In the genomic region with DNA sequence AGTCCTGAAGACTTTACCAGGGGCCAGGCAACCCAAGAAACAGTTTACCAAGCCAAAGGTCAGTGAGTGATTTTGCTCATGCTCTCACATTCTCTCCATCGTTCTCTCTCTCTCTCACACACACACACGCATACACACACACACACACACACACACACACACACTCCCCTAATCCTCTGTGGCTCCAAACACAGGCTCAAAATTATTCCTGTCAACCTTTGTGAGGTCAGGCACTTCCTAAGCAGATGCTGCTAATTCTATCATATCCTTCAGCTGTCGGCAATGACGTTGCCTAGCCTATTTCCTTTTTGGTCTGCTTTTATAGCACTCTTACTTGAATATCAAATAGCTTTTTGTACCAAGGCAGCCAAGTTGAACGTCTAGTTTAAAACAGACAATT, we compare ENCODE assay signal across 23 cellular contexts.
DNase-seq lines count a peak whose midpoint lies in the region; ATAC-seq and TF ChIP-seq lines count a peak whose summit lies in the region.
"Had no signal": no experiment of that assay in that cellular context is flagged by ENCODE, and none has a peak within 500 bp of the region (broad histone marks: within the 10 kb centered on the region; RNA-seq: fewer than 3 reads in every experiment).

No MANE protein-coding gene starts in this region.

- H3K27me3 ChIP-seq in neural progenitor cell = no peaks in the 10 kb centered on the region
- H3K27me3 ChIP-seq in aorta (ENCODE audit: control insufficient read depth in 1 of 2, insufficient read depth in 2 of 2, low read length in 1 of 2) = no peaks in the 10 kb centered on the region
- H3K27me3 ChIP-seq: ovary, upper lobe of left lung had no signal

- no peak overlapping the region for H3K27ac ChIP-seq in neural progenitor cell
- H3K27ac ChIP-seq in aorta (ENCODE audit: low read depth in 1 of 2, low read length in 2 of 2) = no peak overlapping the region
- H3K27ac ChIP-seq: C4-2B, epithelial cell of prostate, ovary, upper lobe of left lung had no signal

- no peak overlapping the region for H3K4me3 ChIP-seq in neural progenitor cell
- H3K4me3 ChIP-seq in aorta (ENCODE audit: low read length in 2 of 2) = no peak overlapping the region
- H3K4me3 ChIP-seq: ovary, upper lobe of left lung had no signal

- peaks cover 4% of the 10 kb centered on the region for H3K9me3 Mint-ChIP-seq in neural progenitor cell
- H3K9me3 Mint-ChIP-seq in stimulated activated naive B cell treated with anti-CD40 and anti-IgM and Interleukin-4, amounts not matched to agents 10 μg/mL and 1 μg/mL and 100 μg/mL, for 72 hours = no peaks in the 10 kb centered on the region
- H3K9me3 Mint-ChIP-seq: activated T-cell treated with anti-CD3 and anti-CD28 coated beads, Interleukin-2, amount 50 U/mL, for 24 hours had no signal

- H3K36me3 Mint-ChIP-seq in neural progenitor cell = no peaks in the 10 kb centered on the region
- H3K36me3 Mint-ChIP-seq in stimulated activated naive B cell treated with anti-CD40 and anti-IgM and Interleukin-4, amounts not matched to agents 10 μg/mL and 1 μg/mL and 100 μg/mL, for 72 hours = no peaks in the 10 kb centered on the region
- H3K36me3 Mint-ChIP-seq: naive thymus-derived CD8-positive, alpha-beta T cell had no signal

- TF ChIP-seq CTCF in neural progenitor cell (IDR thresholded peaks at IDR 0.05) = no peak

- no peak for ATAC-seq in stimulated activated naive B cell treated with anti-CD40 and anti-IgM and Interleukin-4, amounts not matched to agents 10 μg/mL and 1 μg/mL and 100 μg/mL, for 72 hours (replicated peaks)
- no peak for ATAC-seq in aorta (ENCODE audit: low FRiP score)
- ATAC-seq: HCT116 had no signal

- intact Hi-C loops in aorta (cut with DNase I) = no loop called here

- H3K9ac ChIP-seq in neural progenitor cell = no peak overlapping the region

- no peaks in the 10 kb centered on the region for H4K20me1 ChIP-seq in neural progenitor cell (ENCODE audit: low read depth)

- H2AFZ ChIP-seq in neural progenitor cell (replicated peaks) = no peak overlapping the region

- no peak overlapping the region for H3K4me3 Mint-ChIP-seq in neural progenitor cell
- no peak overlapping the region for H3K4me3 Mint-ChIP-seq in stimulated activated naive B cell treated with anti-CD40 and anti-IgM and Interleukin-4, amounts not matched to agents 10 μg/mL and 1 μg/mL and 100 μg/mL, for 72 hours
- H3K4me3 Mint-ChIP-seq: activated T-cell treated with anti-CD3 and anti-CD28 coated beads, Interleukin-2, amount 50 U/mL, for 24 hours had no signal

- H3K9me3 ChIP-seq in neural progenitor cell (ENCODE audit: low read depth) = no peaks in the 10 kb centered on the region
- H3K9me3 ChIP-seq in aorta (ENCODE audit: control insufficient read depth, low read length) = no peaks in the 10 kb centered on the region
- H3K9me3 ChIP-seq: ovary, upper lobe of left lung had no signal

- peak overlapping the region; percentile 53 for H3K27ac Mint-ChIP-seq in neural progenitor cell
- H3K27ac Mint-ChIP-seq in stimulated activated naive B cell treated with anti-CD40 and anti-IgM and Interleukin-4, amounts not matched to agents 10 μg/mL and 1 μg/mL and 100 μg/mL, for 72 hours = no peak overlapping the region
- H3K27ac Mint-ChIP-seq: activated T-cell treated with anti-CD3 and anti-CD28 coated beads, Interleukin-2, amount 50 U/mL, for 24 hours had no signal

- no peak overlapping the region for H3K4me2 ChIP-seq in neural progenitor cell

- peaks cover 15% of the 10 kb centered on the region for H3K4me1 Mint-ChIP-seq in neural progenitor cell
- H3K4me1 Mint-ChIP-seq in stimulated activated naive B cell treated with anti-CD40 and anti-IgM and Interleukin-4, amounts not matched to agents 10 μg/mL and 1 μg/mL and 100 μg/mL, for 72 hours = peaks cover 7 to 14% of the 10 kb centered on the region in 2 donors

- 68 to 70% methylated on average over 5 of the region's 5 CpGs for WGBS in aorta, 2 donors

- H3K36me3 ChIP-seq in neural progenitor cell = no peaks in the 10 kb centered on the region
- no peaks in the 10 kb centered on the region for H3K36me3 ChIP-seq in aorta (ENCODE audit: control insufficient read depth in 1 of 2, insufficient read depth in 2 of 2, low read length in 1 of 2)
- H3K36me3 ChIP-seq: ovary, upper lobe of left lung had no signal

- peaks cover 4% of the 10 kb centered on the region for H3K27me3 Mint-ChIP-seq in neural progenitor cell (ENCODE audit: insufficient read depth, low read depth)
- peaks cover 7 to 8% of the 10 kb centered on the region in 2 donors for H3K27me3 Mint-ChIP-seq in stimulated activated naive B cell treated with anti-CD40 and anti-IgM and Interleukin-4, amounts not matched to agents 10 μg/mL and 1 μg/mL and 100 μg/mL, for 72 hours
- H3K27me3 Mint-ChIP-seq: activated T-cell treated with anti-CD3 and anti-CD28 coated beads, Interleukin-2, amount 50 U/mL, for 24 hours had no signal

- H3F3A ChIP-seq in neural progenitor cell (ENCODE audit: low read depth) = no peaks in the 10 kb centered on the region

- DNase-seq in GDM1 (lab: John Stamatoyannopoulos, UW) (peak; percentile 43), NCI-H82 (lab: John Stamatoyannopoulos, UW) (peak; percentile 76), dermis blood vessel endothelial cell (peak; percentile 21), neural progenitor cell (ENCODE audit: low spot score) (no peak), aorta (no peak)
- DNase-seq in stimulated activated naive B cell treated with anti-CD40 and anti-IgM and Interleukin-4, amounts not matched to agents 10 μg/mL and 1 μg/mL and 100 μg/mL, for 72 hours = no peak
- DNase-seq in activated naive CD4-positive, alpha-beta T cell treated with anti-CD3 and anti-CD28 coated beads, Interleukin-2, amount 50 U/mL, for 16 hours = no peak
- DNase-seq: activated CD4-positive, CD25-positive, alpha-beta regulatory T cell treated with anti-CD3 and anti-CD28 coated beads, Interleukin-2, amount 50 U/mL, for 72 hours; activated gamma-delta T cell; activated T-cell treated with anti-CD3 and anti-CD28 coated beads, Interleukin-2, amount 50 U/mL, for 24 hours; DMS79 treated with DMSO at 0.1 percent for 48 hours; effector CD4-positive, alpha-beta T cell; Karpas-422; NCI-H1436; NCI-H510A; ovary; Right ventricle myocardium superior; stimulated activated CD4-positive, alpha-beta T cell treated with anti-CD3 and anti-CD28 coated beads, Interleukin-2, amount 100 ng/mL, for 48 hours; upper lobe of left lung had no signal

- no peaks in the 10 kb centered on the region for H3K79me2 ChIP-seq in neural progenitor cell (ENCODE audit: low read depth)

- H3K4me1 ChIP-seq in neural progenitor cell (no peaks in the 10 kb centered on the region), aorta (ENCODE audit: control insufficient read depth in 1 of 2, insufficient read depth in 2 of 2, low read length in 2 of 2) (no peaks in the 10 kb centered on the region)

Comparison
In these comparisons a context has a peak if more than half of its experiments do, and no peak if none do; other contexts are left out.
1. DNase-seq: peak in GDM1 (single experiment), NCI-H82 (single experiment) and dermis blood vessel endothelial cell (single experiment); none in neural progenitor cell (single experiment), stimulated activated naive B cell treated with anti-CD40 and anti-IgM and Interleukin-4, amounts not matched to agents 10 μg/mL and 1 μg/mL and 100 μg/mL, for 72 hours (single experiment), activated naive CD4-positive, alpha-beta T cell treated with anti-CD3 and anti-CD28 coated beads, Interleukin-2, amount 50 U/mL, for 16 hours (single experiment) and aorta (0 of 2).